12 cellular contexts compared by ENCODE assay signal in genomic region chr9:89440046-89440445, GRCh38. TPM values are rescaled to one million over a fixed set of nuclear protein-coding genes. Genes with fewer than 3 reads are reported as not detected.
DNase-seq lines count a peak whose midpoint lies in the region; ATAC-seq and TF ChIP-seq lines count a peak whose summit lies in the region.
"Had no signal": no experiment of that assay in that cellular context is flagged by ENCODE, and none has a peak within 500 bp of the region (broad histone marks: within the 10 kb centered on the region; RNA-seq: fewer than 3 reads in every experiment).

No MANE protein-coding gene starts in this region.

- H2AFZ ChIP-seq in SU-DHL-6 (ENCODE audit: low read depth, low read length, severe bottlenecking): no peak overlapping the region
- no peak overlapping the region for H2AFZ ChIP-seq in GM23248

- no peak overlapping the region for H3K27ac ChIP-seq in CD8-positive, alpha-beta memory T cell (ENCODE audit: low read depth, low read length)
- H3K27ac ChIP-seq in SU-DHL-6 (ENCODE audit: low read depth, low read length) (no peak overlapping the region), gastrocnemius medialis (peak overlapping the region; percentile 83 to 88 (median 85)), Peyer's patch (peak overlapping the region in 2 of 4 donors; percentile 65 to 71), GM23248 (no peak overlapping the region)
- H3K27ac ChIP-seq in effector memory CD4-positive, alpha-beta T cell (ENCODE audit: insufficient read depth, low read length, poor library complexity, severe bottlenecking): peak overlapping the region; percentile 47
- H3K27ac ChIP-seq: SK-N-MC had no signal

- H3K9ac ChIP-seq in SU-DHL-6 (ENCODE audit: low read length) (no peak overlapping the region; the same call in 1 of the 2 replicates), GM23248 (no peak overlapping the region)

- CTCF ChIA-PET in CD8-positive, alpha-beta memory T cell (lab: Charles Lee): interaction anchor here (1.1 to 6.6 kb wide), 6 partner anchors 11 to 109 kb away, joined by 3 to 37 read pairs (median 3); no protein-coding TSS in a partner anchor

- in situ Hi-C loops in gastrocnemius medialis (cut with MboI; ENCODE audit: low sequenced_read_pairs in 4 of 4) (no loop called here), GM23248 (cut with MboI) (no loop called here)

- no peaks in the 10 kb centered on the region for H3K79me2 ChIP-seq in SU-DHL-6 (ENCODE audit: insufficient read depth, low read length)
- H3K79me2 ChIP-seq in GM23248 (ENCODE audit: insufficient read depth): no peaks in the 10 kb centered on the region

- no peak for DNase-seq in CD8-positive, alpha-beta memory T cell
- DNase-seq in effector memory CD4-positive, alpha-beta T cell: no peak
- no peak for DNase-seq in gastrocnemius medialis
- no peak for DNase-seq in cardiac septum (ENCODE audit: low spot score)
- no peak for DNase-seq in dermis blood vessel endothelial cell
- DNase-seq in Peyer's patch: no peak
- DNase-seq in GM23248: no peak
- DNase-seq: activated CD4-positive, alpha-beta T cell treated with anti-CD3 and anti-CD28 coated beads, Interleukin-2, amount 50 U/mL, for 48 hours; effector CD4-positive, alpha-beta T cell had no signal

- intact Hi-C loops in gastrocnemius medialis (cut with DNase I; ENCODE audit: low total_unique reads) (loop anchor here (1.0 to 2.0 kb wide), 3 partner anchors 26 to 54 kb away; no protein-coding TSS in a partner anchor), cardiac septum (cut with DNase I) (no loop called here)

- H4K20me1 ChIP-seq in SU-DHL-6 (ENCODE audit: low read depth, low read length) (no peaks in the 10 kb centered on the region; the same call in 1 of the 2 replicates), GM23248 (ENCODE audit: insufficient read depth) (no peaks in the 10 kb centered on the region)

- H3K4me1 ChIP-seq in CD8-positive, alpha-beta memory T cell (ENCODE audit: insufficient read depth, low read length): peaks cover 98% of the 10 kb centered on the region
- peaks cover 88% of the 10 kb centered on the region for H3K4me1 ChIP-seq in effector memory CD4-positive, alpha-beta T cell (ENCODE audit: control insufficient read depth, insufficient read depth, low read length, poor library complexity, severe bottlenecking)
- peaks cover 35 to 54% of the 10 kb centered on the region in 2 donors for H3K4me1 ChIP-seq in gastrocnemius medialis
- peaks cover 0 to 69% (median 66%) of the 10 kb centered on the region in 4 donors for H3K4me1 ChIP-seq in Peyer's patch
- no peaks in the 10 kb centered on the region for H3K4me1 ChIP-seq in GM23248 (ENCODE audit: insufficient read depth)

- no peaks in the 10 kb centered on the region for H3K27me3 Mint-ChIP-seq in CD8-positive, alpha-beta memory T cell

- H3K9me3 Mint-ChIP-seq in CD8-positive, alpha-beta memory T cell: no peaks in the 10 kb centered on the region

- no peaks in the 10 kb centered on the region for H3K9me3 ChIP-seq in CD8-positive, alpha-beta memory T cell (ENCODE audit: low read length)
- H3K9me3 ChIP-seq in SU-DHL-6 (ENCODE audit: insufficient read depth, low read length) (no peaks in the 10 kb centered on the region), gastrocnemius medialis (no peaks in the 10 kb centered on the region), Peyer's patch (no peaks in the 10 kb centered on the region), GM23248 (ENCODE audit: low read depth) (no peaks in the 10 kb centered on the region)
- H3K9me3 ChIP-seq in effector memory CD4-positive, alpha-beta T cell (ENCODE audit: control insufficient read depth, low read length): no peaks in the 10 kb centered on the region
- H3K9me3 ChIP-seq: thyroid gland had no signal

- H3K4me3 Mint-ChIP-seq in CD8-positive, alpha-beta memory T cell: peak overlapping the region; percentile 10 to 78 (median 60)

- peak overlapping the region; percentile 33 for H3K4me2 ChIP-seq in SU-DHL-6 (ENCODE audit: low read depth, low read length, poor library complexity, severe bottlenecking)
- no peak overlapping the region for H3K4me2 ChIP-seq in GM23248 (ENCODE audit: unreplicated experiment)

- peaks cover 89 to 95% (median 93%) of the 10 kb centered on the region in 3 donors for H3K4me1 Mint-ChIP-seq in CD8-positive, alpha-beta memory T cell

- TF ChIP-seq CTCF in SU-DHL-6 (IDR thresholded peaks at IDR 0.05; ENCODE audit: insufficient read depth, low read length, poor library complexity, severe bottlenecking): no peak
- TF ChIP-seq CTCF in gastrocnemius medialis (IDR thresholded peaks at IDR 0.05 in 4 of 5, conservative IDR thresholded peaks at IDR 0.05 in 1 of 5): no peak
- TF ChIP-seq CTCF in Peyer's patch (IDR thresholded peaks at IDR 0.05): no peak

- H3K9me2 ChIP-seq in SU-DHL-6 (replicated peaks; ENCODE audit: insufficient read depth, low read length) (no peaks in the 10 kb centered on the region), GM23248 (ENCODE audit: insufficient read depth) (no peaks in the 10 kb centered on the region)

- H3K36me3 Mint-ChIP-seq in CD8-positive, alpha-beta memory T cell: peaks cover 4 to 82% (median 9%) of the 10 kb centered on the region in 3 donors

- ATAC-seq in gastrocnemius medialis: no peak

- H3K4me3 ChIP-seq in CD8-positive, alpha-beta memory T cell (ENCODE audit: low read length): no peak overlapping the region
- H3K4me3 ChIP-seq in SU-DHL-6 (ENCODE audit: insufficient read depth, low read length, poor library complexity, severe bottlenecking) (no peak overlapping the region), gastrocnemius medialis (no peak overlapping the region), Peyer's patch (no peak overlapping the region), GM23248 (no peak overlapping the region)
- no peak overlapping the region for H3K4me3 ChIP-seq in effector memory CD4-positive, alpha-beta T cell (ENCODE audit: insufficient read depth, low read depth, low read length, poor library complexity, severe bottlenecking)
- H3K4me3 ChIP-seq: SK-N-MC, thyroid gland had no signal

- WGBS in GM23248 (ENCODE audit: low coverage in 1 of 2, low lambda C conversion rate in 2 of 2, missing lambda C conversion rate in 2 of 2), 2 experiments: 40 to 48% methylated on average over 7 of the region's 8 CpGs

- H3K27me3 ChIP-seq in CD8-positive, alpha-beta memory T cell (ENCODE audit: insufficient read depth, low read length, poor library complexity, severe bottlenecking): no peaks in the 10 kb centered on the region
- H3K27me3 ChIP-seq in SU-DHL-6 (ENCODE audit: low read length) (no peaks in the 10 kb centered on the region), gastrocnemius medialis (no peaks in the 10 kb centered on the region), Peyer's patch (no peaks in the 10 kb centered on the region), GM23248 (replicated peaks; ENCODE audit: insufficient read depth) (0 out of 2 replicates have a peak, but pooled peaks cover 3% of the 10 kb centered on the region)
- no peaks in the 10 kb centered on the region for H3K27me3 ChIP-seq in effector memory CD4-positive, alpha-beta T cell (replicated peaks; ENCODE audit: control insufficient read depth, insufficient read depth, low read length, poor library complexity, severe bottlenecking)
- H3K27me3 ChIP-seq: thyroid gland had no signal

- peaks cover 19% of the 10 kb centered on the region for H3F3A ChIP-seq in SU-DHL-6 (ENCODE audit: insufficient read depth)
- H3F3A ChIP-seq in GM23248 (ENCODE audit: insufficient read depth): no peaks in the 10 kb centered on the region

- peaks cover 9% of the 10 kb centered on the region for H3K36me3 ChIP-seq in CD8-positive, alpha-beta memory T cell (ENCODE audit: insufficient read depth, low read length)
- H3K36me3 ChIP-seq in SU-DHL-6 (ENCODE audit: low read length) (no peaks in the 10 kb centered on the region), gastrocnemius medialis (no peaks in the 10 kb centered on the region), Peyer's patch (no peaks in the 10 kb centered on the region), GM23248 (ENCODE audit: low read depth) (no peaks in the 10 kb centered on the region)
- H3K36me3 ChIP-seq in effector memory CD4-positive, alpha-beta T cell (ENCODE audit: control insufficient read depth, insufficient read depth, low read length): peaks cover 13% of the 10 kb centered on the region
- H3K36me3 ChIP-seq: thyroid gland had no signal

- TF ChIP-seq POLR2A in gastrocnemius medialis (IDR thresholded peaks at IDR 0.05) (no peak), Peyer's patch (IDR thresholded peaks at IDR 0.05) (no peak)

- POLR2A ChIA-PET in CD8-positive, alpha-beta memory T cell (lab: Charles Lee): interaction anchor here (0.9 to 1.1 kb wide), 2 partner anchors 21 to 109 kb away, joined by 3 read pairs; no protein-coding TSS in a partner anchor

- peak overlapping the region; percentile 84 to 97 (median 92) for H3K27ac Mint-ChIP-seq in CD8-positive, alpha-beta memory T cell

RNA-seq across cellular contexts. Expression of gene SEMA4D, which starts 57.9 kb away (rescaled TPM):
- total RNA-seq in CD8-positive, alpha-beta memory T cell: 100 to 1,000 TPM; 238 to 243 TPM
- 227 TPM for polyA plus RNA-seq in CD8-positive, alpha-beta memory T cell
- 10 to 100 TPM; 23.6 to 77.0 (median 41.3) TPM for total RNA-seq in gastrocnemius medialis
- 21.4 TPM for total RNA-seq in cardiac septum
- total RNA-seq in dermis blood vessel endothelial cell: 2.9 and 8.1 TPM in 2 replicates
- total RNA-seq in Peyer's patch: 100 to 1,000 TPM in 1 of 4 donors, 10 to 100 TPM in 3; 24.3 to 124 (median 30.0) TPM
- 0.11 and 1.3 TPM in 2 replicates for total RNA-seq in GM23248 (2014; rRNA removed; shearing (Covaris generic))
- 0.11 and 0.25 TPM in 2 replicates for polyA plus RNA-seq in GM23248 (2016; fragmentation: Nextera tagmentation; extraction: Ambion mirVana)

Comparison
In these comparisons a context has a peak if more than half of its experiments do, and no peak if none do; other contexts are left out.
1. H3K27ac ChIP-seq: peak in effector memory CD4-positive, alpha-beta T cell (single experiment) and gastrocnemius medialis (4 of 4); none in CD8-positive, alpha-beta memory T cell (single experiment), SU-DHL-6 (single experiment) and GM23248 (single experiment).